ENCODE assay signal across 8 cellular contexts in the genomic region with DNA sequence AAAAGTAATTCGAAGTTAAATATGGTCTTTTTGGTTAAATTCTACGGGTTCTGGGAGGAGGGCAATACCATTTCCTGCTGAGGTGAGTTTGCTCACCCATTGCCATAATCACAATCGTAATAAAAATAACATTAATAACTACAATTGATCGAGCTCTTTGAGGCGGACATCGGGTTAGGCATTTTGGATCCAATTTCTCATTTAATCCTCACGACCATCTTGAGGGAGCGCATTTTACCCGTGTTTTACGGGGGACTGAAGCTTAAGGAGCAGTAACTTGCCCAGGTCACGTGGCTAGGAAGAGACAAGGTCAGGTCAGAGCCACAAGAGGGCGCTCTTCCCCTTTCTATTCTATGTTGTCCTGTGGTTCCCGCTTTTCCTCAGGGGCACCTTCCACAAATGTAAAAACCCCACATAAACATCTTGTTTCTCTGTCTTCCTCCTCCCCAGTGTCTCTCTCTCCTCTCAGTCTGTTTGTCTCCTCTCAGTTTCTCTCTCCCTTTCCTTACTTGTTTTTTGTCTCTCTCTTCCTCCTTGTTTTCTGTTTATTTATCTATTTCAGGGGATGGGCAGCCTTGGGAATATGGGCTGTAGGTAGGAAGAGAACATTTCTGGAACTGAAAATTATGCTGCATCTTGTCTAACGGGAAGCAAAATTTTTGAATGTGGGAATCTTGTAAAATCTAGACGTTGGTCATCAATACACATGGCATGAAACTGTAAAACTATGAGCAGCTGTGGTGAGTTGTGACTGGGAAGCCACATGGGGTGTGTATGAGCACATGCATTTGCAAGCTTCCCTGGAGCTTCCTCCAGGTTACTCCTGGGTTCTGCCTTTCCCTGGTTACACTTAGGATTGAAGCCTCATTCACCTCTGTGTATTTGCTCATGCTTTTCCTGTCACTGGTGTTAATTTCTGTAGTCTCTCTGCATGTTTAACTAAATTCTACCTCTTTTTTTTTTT.
A peak's percentile ranks its signal among the peaks of the same experiment; 100 is the strongest.
DNase-seq lines count a peak whose midpoint lies in the region; ATAC-seq and TF ChIP-seq lines count a peak whose summit lies in the region.

No MANE protein-coding gene starts in this region.

- H3K27ac ChIP-seq in fibroblast of lung (ENCODE audit: insufficient read depth, low read length), result no peak overlapping the region

- H4K20me1 ChIP-seq in fibroblast of lung (ENCODE audit: control insufficient read depth, extremely low read depth, insufficient read depth, low read length), result no peaks in the 10 kb centered on the region

- POLR2A ChIA-PET in naive thymus-derived CD8-positive, alpha-beta T cell (lab: Charles Lee), result interaction anchor here (0.7 to 1.0 kb wide), 2 partner anchors 71 to 118 kb away, joined by 4 read pairs; a partner anchor contains a TSS

- H3K79me2 ChIP-seq in fibroblast of lung (ENCODE audit: control insufficient read depth, insufficient read depth, low read length), result no peaks in the 10 kb centered on the region

- DNase-seq in DMS153 treated with DMSO at 0.1 percent for 48 hours (lab: John Stamatoyannopoulos, UW; ENCODE audit: unreplicated experiment), result peak; percentile 61
- DNase-seq in OCI-M1 (lab: John Stamatoyannopoulos, UW), result peak; percentile 85
- DNase-seq in activated T-cell treated with anti-CD3 and anti-CD28 coated beads, Interleukin-2, amount 50 U/mL, for 4 hours, result peak; percentile 61
- peak; percentile 59 to 89 for DNase-seq in fibroblast of lung (ENCODE audit: low read depth in 2 of 2)
- DNase-seq in naive thymus-derived CD8-positive, alpha-beta T cell, result peak; percentile 50 to 79 (median 64)

- peaks cover 4 to 5% (median 4%) of the 10 kb centered on the region in 3 donors for H3K4me1 Mint-ChIP-seq in IgD-negative memory B cell
- peaks cover 13% of the 10 kb centered on the region for H3K4me1 Mint-ChIP-seq in activated T-cell treated with anti-CD3 and anti-CD28 coated beads, Interleukin-2, amount 50 U/mL, for 4 hours (ENCODE audit: low read depth)
- peaks cover 8 to 21% (median 15%) of the 10 kb centered on the region in 4 donors for H3K4me1 Mint-ChIP-seq in naive thymus-derived CD8-positive, alpha-beta T cell
- peaks cover 14% of the 10 kb centered on the region for H3K4me1 Mint-ChIP-seq in stimulated activated memory B cell treated with anti-CD40 and anti-IgM and Interleukin-4, amounts not matched to agents 10 μg/mL and 1 μg/mL and 100 μg/mL, for 72 hours

- H3K9me3 ChIP-seq in fibroblast of lung (ENCODE audit: control insufficient read depth, insufficient read depth, low read depth, low read length), result no peaks in the 10 kb centered on the region

- ATAC-seq in GM21619 (IDR thresholded peaks at IDR 0.05; ENCODE audit: unreplicated experiment), result peak; percentile 86
- peak; percentile 83 for ATAC-seq in activated T-cell treated with anti-CD3 and anti-CD28 coated beads, Interleukin-2, amount 50 U/mL, for 4 hours
- peak; percentile 84 to 90 for ATAC-seq in naive thymus-derived CD8-positive, alpha-beta T cell
- ATAC-seq in stimulated activated memory B cell treated with anti-CD40 and anti-IgM and Interleukin-4, amounts not matched to agents 10 μg/mL and 1 μg/mL and 100 μg/mL, for 72 hours, result peak; percentile 82

- no peak overlapping the region for H3K9ac ChIP-seq in fibroblast of lung (ENCODE audit: insufficient read depth, low read length)

- TF ChIP-seq CTCF in fibroblast of lung (conservative IDR thresholded peaks at IDR 0.05 in 1 of 2, IDR thresholded peaks at IDR 0.05 in 1 of 2; ENCODE audit: low read depth in 1 of 2, low read length in 2 of 2), result peak; percentile 90 to 92

- H3K27me3 Mint-ChIP-seq in IgD-negative memory B cell, result peaks cover 18% of the 10 kb centered on the region
- peaks cover 3% of the 10 kb centered on the region for H3K27me3 Mint-ChIP-seq in activated T-cell treated with anti-CD3 and anti-CD28 coated beads, Interleukin-2, amount 50 U/mL, for 4 hours (ENCODE audit: low read depth)
- peaks cover 0 to 5% (median 4%) of the 10 kb centered on the region in 5 donors for H3K27me3 Mint-ChIP-seq in naive thymus-derived CD8-positive, alpha-beta T cell
- H3K27me3 Mint-ChIP-seq in stimulated activated memory B cell treated with anti-CD40 and anti-IgM and Interleukin-4, amounts not matched to agents 10 μg/mL and 1 μg/mL and 100 μg/mL, for 72 hours, result peaks cover 13% of the 10 kb centered on the region

- peak overlapping the region; percentile 49 for H3K4me2 ChIP-seq in fibroblast of lung (ENCODE audit: extremely low read depth, insufficient read depth, low read length)

- H3K27ac Mint-ChIP-seq in IgD-negative memory B cell, result peak overlapping the region in 1 of 3 donors; percentile 12
- peak overlapping the region; percentile 50 to 91 (median 74) for H3K27ac Mint-ChIP-seq in naive thymus-derived CD8-positive, alpha-beta T cell
- H3K27ac Mint-ChIP-seq in stimulated activated memory B cell treated with anti-CD40 and anti-IgM and Interleukin-4, amounts not matched to agents 10 μg/mL and 1 μg/mL and 100 μg/mL, for 72 hours, result peak overlapping the region; percentile 46

- H3K9me3 Mint-ChIP-seq in IgD-negative memory B cell, result no peaks in the 10 kb centered on the region
- no peaks in the 10 kb centered on the region for H3K9me3 Mint-ChIP-seq in activated T-cell treated with anti-CD3 and anti-CD28 coated beads, Interleukin-2, amount 50 U/mL, for 4 hours
- H3K9me3 Mint-ChIP-seq in naive thymus-derived CD8-positive, alpha-beta T cell, result no peaks in the 10 kb centered on the region
- no peaks in the 10 kb centered on the region for H3K9me3 Mint-ChIP-seq in stimulated activated memory B cell treated with anti-CD40 and anti-IgM and Interleukin-4, amounts not matched to agents 10 μg/mL and 1 μg/mL and 100 μg/mL, for 72 hours

- H3K27me3 ChIP-seq in fibroblast of lung (ENCODE audit: control insufficient read depth, insufficient read depth, low read length), result no peaks in the 10 kb centered on the region

- H3K4me3 Mint-ChIP-seq in IgD-negative memory B cell, result peak overlapping the region; percentile 80 to 98 (median 92)
- H3K4me3 Mint-ChIP-seq in activated T-cell treated with anti-CD3 and anti-CD28 coated beads, Interleukin-2, amount 50 U/mL, for 4 hours, result peak overlapping the region; percentile 87
- peak overlapping the region; percentile 84 to 97 (median 94) for H3K4me3 Mint-ChIP-seq in naive thymus-derived CD8-positive, alpha-beta T cell
- peak overlapping the region; percentile 77 for H3K4me3 Mint-ChIP-seq in stimulated activated memory B cell treated with anti-CD40 and anti-IgM and Interleukin-4, amounts not matched to agents 10 μg/mL and 1 μg/mL and 100 μg/mL, for 72 hours

- H2AFZ ChIP-seq in fibroblast of lung (ENCODE audit: low read length), result peak overlapping the region; percentile 15

- peaks cover 3% of the 10 kb centered on the region for H3K36me3 Mint-ChIP-seq in IgD-negative memory B cell
- H3K36me3 Mint-ChIP-seq in activated T-cell treated with anti-CD3 and anti-CD28 coated beads, Interleukin-2, amount 50 U/mL, for 4 hours (ENCODE audit: insufficient read depth), result no peaks in the 10 kb centered on the region
- no peaks in the 10 kb centered on the region for H3K36me3 Mint-ChIP-seq in naive thymus-derived CD8-positive, alpha-beta T cell
- no peaks in the 10 kb centered on the region for H3K36me3 Mint-ChIP-seq in stimulated activated memory B cell treated with anti-CD40 and anti-IgM and Interleukin-4, amounts not matched to agents 10 μg/mL and 1 μg/mL and 100 μg/mL, for 72 hours

- H3K4me1 ChIP-seq in fibroblast of lung (ENCODE audit: control insufficient read depth, extremely low read depth, insufficient read depth, low read length), result no peaks in the 10 kb centered on the region

- H3K36me3 ChIP-seq in fibroblast of lung (ENCODE audit: control insufficient read depth, insufficient read depth, low read length), result no peaks in the 10 kb centered on the region

- H3K4me3 ChIP-seq in fibroblast of lung (replicated peaks in 1 of 4; ENCODE audit: control extremely low read depth in 1 of 4, insufficient read depth in 1 of 4, low read depth in 3 of 4, low read length in 4 of 4), result peak overlapping the region; percentile 33 to 86 (median 46)
